ENCODE assay signal across 30 cellular contexts in genomic region chr22:36111316-36111715, GRCh38. TPM values are rescaled to one million over a fixed set of nuclear protein-coding genes. Genes with fewer than 3 reads are reported as not detected.
"Had no signal": no experiment of that assay in that cellular context is flagged by ENCODE, and none has a peak within 500 bp of the region (broad histone marks: within the 10 kb centered on the region; RNA-seq: fewer than 3 reads in every experiment).

No MANE protein-coding gene starts in this region.

- FAIRE-seq: small intestine, urothelium cell line had no signal

- ATAC-seq: naive thymus-derived CD4-positive, alpha-beta T cell; natural killer cell; stimulated activated effector memory CD8-positive, alpha-beta T cell treated with anti-CD3 and anti-CD28 coated beads, Interleukin-12 subunit alpha, Interleukin-12 subunit beta, amount 100 ng/mL, for 72 hours; stimulated activated naive B cell treated with anti-CD40 and anti-IgM and Interleukin-4, amounts not matched to agents 10 μg/mL and 1 μg/mL and 100 μg/mL, for 72 hours had no signal

- H3K4me3 ChIP-seq: neural progenitor cell, ovary, prostate gland, right atrium auricular region, stomach, thyroid gland, tibial nerve, upper lobe of left lung, vagina had no signal

- H3K27ac ChIP-seq: neural progenitor cell, neutrophil, ovary, parathyroid adenoma, prostate gland, right atrium auricular region, stomach, thoracic aorta, tibial nerve, upper lobe of left lung, vagina had no signal

- H3K27me3 ChIP-seq: neural progenitor cell, ovary, right atrium auricular region, thyroid gland, tibial nerve, upper lobe of left lung, vagina had no signal

- H3K4me1 ChIP-seq: parathyroid adenoma, prostate gland, right atrium auricular region had no signal

- H3K4me2 ChIP-seq: neural progenitor cell had no signal

- H3K27ac Mint-ChIP-seq: naive thymus-derived CD4-positive, alpha-beta T cell; natural killer cell; neural progenitor cell; stimulated activated effector memory CD8-positive, alpha-beta T cell treated with anti-CD3 and anti-CD28 coated beads, Interleukin-12 subunit alpha, Interleukin-12 subunit beta, amount 100 ng/mL, for 72 hours; stimulated activated naive B cell treated with anti-CD40 and anti-IgM and Interleukin-4, amounts not matched to agents 10 μg/mL and 1 μg/mL and 100 μg/mL, for 72 hours; stimulated activated naive CD8-positive, alpha-beta T cell treated with anti-CD3 and anti-CD28 coated beads, Interleukin-15, Interleukin-2, amounts not matched to agents 100 ng/mL and 50 ng/mL, for 24 hours had no signal

- H3K36me3 ChIP-seq: neural progenitor cell, neutrophil, ovary, prostate gland, right atrium auricular region, stomach, thoracic aorta, thyroid gland, tibial nerve, upper lobe of left lung, vagina had no signal

- H3K79me2 ChIP-seq: parathyroid adenoma had no signal

- DNase-seq: naive thymus-derived CD4-positive, alpha-beta T cell; natural killer cell; nucleus accumbens; posterior cingulate gyrus; retina; small intestine; stimulated activated CD4-positive, alpha-beta T cell treated with anti-CD3 and anti-CD28 coated beads, Interleukin-15, amount 100 ng/mL, for 24 hours; stimulated activated CD4-positive, alpha-beta T cell treated with anti-CD3 and anti-CD28 coated beads, Interleukin-2, amount 100 ng/mL, for 24 hours; stimulated activated CD4-positive, alpha-beta T cell treated with anti-CD3 and anti-CD28 coated beads, Interleukin-2, amount 100 ng/mL, for 48 hours; stimulated activated CD4-positive, alpha-beta T cell treated with anti-CD3 and anti-CD28 coated beads, Interleukin-4, amount 100 ng/mL, for 24 hours; stimulated activated naive B cell treated with anti-CD40 and anti-IgM and Interleukin-4, amounts not matched to agents 10 μg/mL and 1 μg/mL and 100 μg/mL, for 72 hours; stimulated activated naive CD4-positive, alpha-beta T cell treated with Interleukin-2 at 50 U/mL for 16 hours; stomach; trophoblast cell; upper lobe of left lung had no signal

- H3K9me3 ChIP-seq: neutrophil, ovary, prostate gland, right atrium auricular region, stomach, thoracic aorta, thyroid gland, tibial nerve, upper lobe of left lung, vagina had no signal

- H3K4me3 Mint-ChIP-seq: naive thymus-derived CD4-positive, alpha-beta T cell; natural killer cell; nephron; neural progenitor cell; stimulated activated effector memory CD8-positive, alpha-beta T cell treated with anti-CD3 and anti-CD28 coated beads, Interleukin-12 subunit alpha, Interleukin-12 subunit beta, amount 100 ng/mL, for 72 hours; stimulated activated naive B cell treated with anti-CD40 and anti-IgM and Interleukin-4, amounts not matched to agents 10 μg/mL and 1 μg/mL and 100 μg/mL, for 72 hours; stimulated activated naive CD8-positive, alpha-beta T cell treated with anti-CD3 and anti-CD28 coated beads, Interleukin-15, Interleukin-2, amounts not matched to agents 100 ng/mL and 50 ng/mL, for 24 hours had no signal

- H3K36me3 Mint-ChIP-seq: natural killer cell; neural progenitor cell; stimulated activated effector memory CD8-positive, alpha-beta T cell treated with anti-CD3 and anti-CD28 coated beads, Interleukin-12 subunit alpha, Interleukin-12 subunit beta, amount 100 ng/mL, for 72 hours; stimulated activated naive B cell treated with anti-CD40 and anti-IgM and Interleukin-4, amounts not matched to agents 10 μg/mL and 1 μg/mL and 100 μg/mL, for 72 hours had no signal

- H2AFZ ChIP-seq: neural progenitor cell had no signal

- H3K4me1 Mint-ChIP-seq: natural killer cell; stimulated activated effector memory CD8-positive, alpha-beta T cell treated with anti-CD3 and anti-CD28 coated beads, Interleukin-12 subunit alpha, Interleukin-12 subunit beta, amount 100 ng/mL, for 72 hours had no signal

- H3K9me3 Mint-ChIP-seq: natural killer cell; nephron; neural progenitor cell; stimulated activated effector memory CD8-positive, alpha-beta T cell treated with anti-CD3 and anti-CD28 coated beads, Interleukin-12 subunit alpha, Interleukin-12 subunit beta, amount 100 ng/mL, for 72 hours; stimulated activated naive B cell treated with anti-CD40 and anti-IgM and Interleukin-4, amounts not matched to agents 10 μg/mL and 1 μg/mL and 100 μg/mL, for 72 hours; stimulated activated naive CD8-positive, alpha-beta T cell treated with anti-CD3 and anti-CD28 coated beads, Interleukin-15, Interleukin-2, amounts not matched to agents 100 ng/mL and 50 ng/mL, for 24 hours had no signal

- H3K9ac ChIP-seq: neural progenitor cell, parathyroid adenoma had no signal

RNA-seq across cellular contexts. Expression of gene APOL3, which starts 49.2 kb away (rescaled TPM):
- polyA plus RNA-seq: neural cell had no signal
